ENCODE assay signal across 1 cellular context in genomic region chr16:77409311-77409710, GRCh38.
TF ChIP-seq lines count a peak whose summit lies in the region.

No MANE protein-coding gene starts in this region.

TF ChIP-seq in HEK293, 187 proteins besides CTCF, POLR2A, EP300 and RAD21 (continued from another document):
- TF ChIP-seq ZIC2 (tag by site-specific recombination; IDR thresholded peaks at IDR 0.05) (no peak), ZNF692 (tag by site-specific recombination; IDR thresholded peaks at IDR 0.05) (peak; percentile 71), REST (tag by site-specific recombination; IDR thresholded peaks at IDR 0.05) (no peak), ZBTB6 (tag by site-specific recombination; IDR thresholded peaks at IDR 0.05) (no peak), YY2 (tag by site-specific recombination; IDR thresholded peaks at IDR 0.05) (no peak), ZNF544 (tag by site-specific recombination; IDR thresholded peaks at IDR 0.05) (no peak), ZBTB49 (tag by site-specific recombination; IDR thresholded peaks at IDR 0.05; ENCODE audit: low read depth) (no peak), GLIS2 (tag by site-specific recombination; IDR thresholded peaks at IDR 0.05) (no peak), BCL11B (tag by site-specific recombination; IDR thresholded peaks at IDR 0.05; ENCODE audit: low read depth) (no peak), MEIS1 (CRISPR knock-in tag; IDR thresholded peaks at IDR 0.05; ENCODE audit: borderline replicate concordance) (no peak), ZNF302 (tag by site-specific recombination; IDR thresholded peaks at IDR 0.05; ENCODE audit: low read depth) (peak; percentile 85; the same call in 1 of the 2 replicates), ZNF701 (tag by site-specific recombination; IDR thresholded peaks at IDR 0.05) (no peak), ZBTB20 (tag by site-specific recombination; IDR thresholded peaks at IDR 0.05) (peak; percentile 42; the same call in 1 of the 2 replicates), ZNF600 (tag by site-specific recombination; IDR thresholded peaks at IDR 0.05) (no peak), ZNF292 (tag by site-specific recombination; IDR thresholded peaks at IDR 0.05; ENCODE audit: borderline replicate concordance, low read depth) (no peak), ZNF211 (tag by site-specific recombination; IDR thresholded peaks at IDR 0.05; ENCODE audit: low read depth) (no peak), PRDM2 (tag by site-specific recombination; IDR thresholded peaks at IDR 0.05; ENCODE audit: borderline replicate concordance) (no peak), ZNF280C (tag by site-specific recombination; IDR thresholded peaks at IDR 0.05) (no peak), ZBTB11 (tag by site-specific recombination; conservative IDR thresholded peaks at IDR 0.05; ENCODE audit: low read depth) (no peak), ZBTB17 (tag by site-specific recombination; IDR thresholded peaks at IDR 0.05) (peak; percentile 54), ZNF510 (tag by site-specific recombination; IDR thresholded peaks at IDR 0.05; ENCODE audit: insufficient replicate concordance) (no peak), KLF17 (tag by site-specific recombination; IDR thresholded peaks at IDR 0.05) (no peak)
